Comparison of ENCODE assay signal across 14 cellular contexts in the genomic region with DNA sequence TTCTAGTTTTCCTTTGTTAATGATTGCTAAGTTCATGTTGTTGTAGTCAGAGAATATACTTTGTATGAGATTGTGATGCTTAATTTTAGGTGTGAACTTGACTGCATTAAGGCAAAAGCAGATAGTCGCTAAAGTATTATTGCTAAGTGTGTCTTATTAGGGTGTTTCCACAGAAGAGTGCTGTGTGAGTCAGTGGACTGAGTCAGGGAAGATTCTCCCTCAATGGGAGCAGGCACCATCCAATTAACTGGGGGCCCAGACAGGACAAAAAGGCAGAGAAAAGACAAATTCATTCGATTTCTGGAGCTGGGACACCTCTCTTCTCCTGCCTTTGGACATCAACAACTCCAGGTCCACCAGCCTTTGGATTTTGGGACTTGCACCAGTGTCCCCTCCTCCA. TPM values are rescaled to one million over a fixed set of nuclear protein-coding genes. Genes with fewer than 3 reads are reported as not detected.
DNase-seq lines count a peak whose midpoint lies in the region; ATAC-seq lines count a peak whose summit lies in the region.
"Had no signal": no experiment of that assay in that cellular context is flagged by ENCODE, and none has a peak within 500 bp of the region (broad histone marks: within the 10 kb centered on the region; RNA-seq: fewer than 3 reads in every experiment).

No MANE protein-coding gene starts in this region.

- peaks cover 38% of the 10 kb centered on the region for H3K4me1 Mint-ChIP-seq in stimulated activated naive CD8-positive, alpha-beta T cell treated with anti-CD3 and anti-CD28 coated beads, Interleukin-15, Interleukin-2, amounts not matched to agents 100 ng/mL and 50 ng/mL, for 24 hours (ENCODE audit: low read depth)
- H3K4me1 Mint-ChIP-seq in stimulated activated naive CD8-positive, alpha-beta T cell treated with anti-CD3 and anti-CD28 coated beads, Interleukin-15, amount 100 ng/mL, for 72 hours = peaks cover 33% of the 10 kb centered on the region
- peaks cover 36 to 46% (median 40%) of the 10 kb centered on the region in 3 donors for H3K4me1 Mint-ChIP-seq in T-cell

- H3K27ac Mint-ChIP-seq in stimulated activated naive CD8-positive, alpha-beta T cell treated with anti-CD3 and anti-CD28 coated beads, Interleukin-15, Interleukin-2, amounts not matched to agents 100 ng/mL and 50 ng/mL, for 24 hours = peak overlapping the region; percentile 51
- H3K27ac Mint-ChIP-seq in stimulated activated naive CD8-positive, alpha-beta T cell treated with anti-CD3 and anti-CD28 coated beads, Interleukin-15, amount 100 ng/mL, for 72 hours = peak overlapping the region in 1 of 2 donors; percentile 43
- peak overlapping the region; percentile 62 to 68 for H3K27ac Mint-ChIP-seq in T-cell

- no peaks in the 10 kb centered on the region for H3K27me3 Mint-ChIP-seq in stimulated activated naive CD8-positive, alpha-beta T cell treated with anti-CD3 and anti-CD28 coated beads, Interleukin-15, Interleukin-2, amounts not matched to agents 100 ng/mL and 50 ng/mL, for 24 hours
- H3K27me3 Mint-ChIP-seq in stimulated activated naive CD8-positive, alpha-beta T cell treated with anti-CD3 and anti-CD28 coated beads, Interleukin-15, amount 100 ng/mL, for 72 hours = no peaks in the 10 kb centered on the region
- H3K27me3 Mint-ChIP-seq in T-cell = no peaks in the 10 kb centered on the region

- peaks cover 71% of the 10 kb centered on the region for H3K36me3 Mint-ChIP-seq in stimulated activated naive CD8-positive, alpha-beta T cell treated with anti-CD3 and anti-CD28 coated beads, Interleukin-15, Interleukin-2, amounts not matched to agents 100 ng/mL and 50 ng/mL, for 24 hours (ENCODE audit: low read depth)
- peaks cover 40% of the 10 kb centered on the region for H3K36me3 Mint-ChIP-seq in T-cell

- CTCF ChIA-PET in T-cell (lab: Charles Lee) = interaction anchor here in 1 of 2 donors (0.8 to 1.0 kb wide), 2 partner anchors 46 to 106 kb away, joined by 3 read pairs; no protein-coding TSS in a partner anchor

- H3K4me3 Mint-ChIP-seq in stimulated activated naive CD8-positive, alpha-beta T cell treated with anti-CD3 and anti-CD28 coated beads, Interleukin-15, Interleukin-2, amounts not matched to agents 100 ng/mL and 50 ng/mL, for 24 hours = no peak overlapping the region
- no peak overlapping the region for H3K4me3 Mint-ChIP-seq in stimulated activated naive CD8-positive, alpha-beta T cell treated with anti-CD3 and anti-CD28 coated beads, Interleukin-15, amount 100 ng/mL, for 72 hours
- H3K4me3 Mint-ChIP-seq in T-cell = no peak overlapping the region

- ATAC-seq in stimulated activated naive CD8-positive, alpha-beta T cell treated with anti-CD3 and anti-CD28 coated beads, Interleukin-15, amount 100 ng/mL, for 72 hours = no peak
- ATAC-seq in T-cell (replicated peaks in 1 of 4) (no peak), HG02571 (IDR thresholded peaks at IDR 0.05; ENCODE audit: unreplicated experiment) (no peak)

- POLR2A ChIA-PET in T-cell (lab: Charles Lee) = interaction anchor here in 1 of 2 donors (0.6 kb wide), 1 partner anchor 150 kb away, joined by 3 read pairs; no protein-coding TSS in a partner anchor

- DNase-seq in stimulated activated naive CD8-positive, alpha-beta T cell treated with anti-CD3 and anti-CD28 coated beads, Interleukin-15, amount 100 ng/mL, for 72 hours = no peak
- DNase-seq in T-cell (no peak), fibroblast of peridontal ligament (ENCODE audit: extremely low read depth) (peak; percentile 22), NCI-H748 treated with DMSO at 0.1 percent for 48 hours (lab: John Stamatoyannopoulos, UW) (no peak), hypothalamus (lab: John Stamatoyannopoulos, UW) (no peak)
- DNase-seq in activated CD4-positive, alpha-beta T cell treated with anti-CD3 and anti-CD28 coated beads for 1 hour = no peak
- DNase-seq: BE2C; central memory CD4-positive, alpha-beta T cell; mesendoderm; NCI-H524 treated with DMSO at 0.1 percent for 48 hours; SIG-M5 had no signal

- no peaks in the 10 kb centered on the region for H3K9me3 Mint-ChIP-seq in stimulated activated naive CD8-positive, alpha-beta T cell treated with anti-CD3 and anti-CD28 coated beads, Interleukin-15, Interleukin-2, amounts not matched to agents 100 ng/mL and 50 ng/mL, for 24 hours
- no peaks in the 10 kb centered on the region for H3K9me3 Mint-ChIP-seq in stimulated activated naive CD8-positive, alpha-beta T cell treated with anti-CD3 and anti-CD28 coated beads, Interleukin-15, amount 100 ng/mL, for 72 hours
- H3K9me3 Mint-ChIP-seq in T-cell = peaks cover 0 to 4% (median 0%) of the 10 kb centered on the region in 3 donors
- H3K9me3 Mint-ChIP-seq: activated T-helper 2 cell treated with anti-CD3 and anti-CD28 coated beads, Interferon-gamma antibody, Interleukin-2, Interleukin-4, amounts not matched to agents 10 μg/mL and 5 μg/mL and 100 μg/mL, durations not matched to agents 14 hours and 24 hours and 36 hours had no signal

RNA-seq across cellular contexts. Expression of gene BAZ1A, which starts 48.5 kb away (rescaled TPM):
- 10 to 100 TPM; 38.0 to 56.2 (median 44.6) TPM for total RNA-seq in T-cell
